8 cellular contexts compared by ENCODE assay signal in genomic region chr1:1324524-1325287, GRCh38. TPM values are rescaled to one million over a fixed set of nuclear protein-coding genes. Genes with fewer than 3 reads are reported as not detected.
A peak's percentile ranks its signal among the peaks of the same experiment; 100 is the strongest.
DNase-seq lines count a peak whose midpoint lies in the region; ATAC-seq and TF ChIP-seq lines count a peak whose summit lies in the region.

CPTP (plus strand) TSS chr1:1324802; CDS start chr1:1326911, 2,109 bp downstream.
INTS11 (minus strand) TSS chr1:1324660; CDS start chr1:1324608, 52 bp downstream.

- H3K4me3 ChIP-seq in AG09309 (ENCODE audit: control insufficient read depth, low read depth, low read length): peak within 1 kb of the TSS; percentile 89

- H3K27ac ChIP-seq in cingulate gyrus (ENCODE audit: low read depth, low read length): peak within 1 kb of the TSS; percentile 39

- TF ChIP-seq CTCF in AG09309 (IDR thresholded peaks at IDR 0.05; ENCODE audit: control insufficient read depth, insufficient read depth, low read depth, low read length, missing control alignments): no peak

- intact Hi-C loops in left colon (cut with DNase I, micrococcal nuclease): no loop called here

- ATAC-seq in GM18909 (IDR thresholded peaks at IDR 0.05; ENCODE audit: poor library complexity, unreplicated experiment) (peak; percentile 75), HG03159 (IDR thresholded peaks at IDR 0.05; ENCODE audit: unreplicated experiment) (peak; percentile 70), left colon (peak; percentile 85)

- peak; percentile 37 for DNase-seq in AG09309 (ENCODE audit: low read depth)
- DNase-seq in NCI-H524 treated with DMSO at 0.1 percent for 48 hours (lab: John Stamatoyannopoulos, UW): peak; percentile 12
- peak; percentile 95 to 98 for DNase-seq in activated CD4-positive, alpha-beta T cell treated with anti-CD3 and anti-CD28 coated beads for 4 hours
- DNase-seq in left colon: peak; percentile 93 to 96
- DNase-seq in stimulated activated CD4-positive, alpha-beta T cell treated with anti-CD3 and anti-CD28 coated beads, Interleukin-1b, Interleukin-23, amount 100 ng/mL, for 4 hours (ENCODE audit: low read depth in 2 of 2): peak; percentile 95

RNA-seq across cellular contexts. Expression of gene CPTP, which starts in this region (rescaled TPM):
- 10 to 100 TPM; 67.3 to 86.7 TPM for total RNA-seq in left colon

RNA-seq across cellular contexts. Expression of gene INTS11, which starts in this region (rescaled TPM):
- total RNA-seq in left colon: 10 to 100 TPM; 80.6 to 94.2 TPM

Comparison
In these comparisons a context has a peak if more than half of its experiments do, and no peak if none do; other contexts are left out.
1. Peak in every context shown above with its lines: DNase-seq, ATAC-seq, H3K4me3 ChIP-seq and H3K27ac ChIP-seq.
2. DNase-seq: peak in every context shown above with its lines; median percentile 96 in activated CD4-positive, alpha-beta T cell treated with anti-CD3 and anti-CD28 coated beads for 4 hours; 95 in stimulated activated CD4-positive, alpha-beta T cell treated with anti-CD3 and anti-CD28 coated beads, Interleukin-1b, Interleukin-23, amount 100 ng/mL, for 4 hours; 94 in left colon; 37 in AG09309; 12 in NCI-H524 treated with DMSO at 0.1 percent for 48 hours.